Comparison of ENCODE assay signal across 21 cellular contexts in the genomic region with DNA sequence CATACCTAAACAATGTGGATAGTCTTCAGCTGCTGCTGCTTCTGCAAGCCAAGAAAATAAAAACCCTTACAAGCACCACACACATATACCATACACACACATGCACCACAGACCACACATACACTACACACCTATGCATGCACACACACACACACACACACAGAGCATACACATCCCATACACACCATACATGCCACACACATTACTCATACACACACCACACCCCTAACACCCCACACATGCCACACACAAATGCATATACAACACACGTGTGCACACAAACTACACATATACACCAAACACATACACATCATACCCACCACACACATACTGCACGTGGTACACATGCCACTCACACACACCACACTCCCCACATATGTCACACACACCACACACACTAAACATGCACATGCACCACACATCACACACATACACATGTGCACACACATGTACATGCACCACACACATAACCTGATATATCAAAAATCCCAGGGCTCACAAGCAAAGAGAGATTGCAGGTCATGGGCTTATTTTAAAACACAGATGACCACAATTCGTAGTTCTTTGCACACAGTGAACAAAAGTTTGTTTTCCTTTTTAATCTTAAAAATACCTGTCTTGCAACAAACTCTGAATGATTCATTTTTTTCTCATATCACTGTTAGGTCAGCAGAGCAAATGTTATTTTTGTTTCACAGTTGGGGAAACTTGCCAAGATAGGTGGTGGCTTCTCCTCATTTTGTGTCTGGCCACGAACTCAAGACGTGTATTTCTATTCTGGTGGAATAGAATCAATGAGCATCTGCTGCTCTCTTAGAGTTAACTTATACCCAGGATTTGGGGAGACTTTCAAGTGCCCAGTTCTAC.
DNase-seq lines count a peak whose midpoint lies in the region; ATAC-seq, FAIRE-seq and TF ChIP-seq lines count a peak whose summit lies in the region.
"Had no signal": no experiment of that assay in that cellular context is flagged by ENCODE, and none has a peak within 500 bp of the region (broad histone marks: within the 10 kb centered on the region; RNA-seq: fewer than 3 reads in every experiment).

No MANE protein-coding gene starts in this region.

- no peaks in the 10 kb centered on the region for H3K27me3 ChIP-seq in mesendoderm (ENCODE audit: insufficient read depth, low read length, poor library complexity)
- H3K27me3 ChIP-seq: neutrophil, suprapubic skin, uterus had no signal

- no peak overlapping the region for H3K4ac ChIP-seq in mesendoderm (ENCODE audit: low read depth, low read length)

- no peak overlapping the region for H3K27ac ChIP-seq in mesendoderm (ENCODE audit: low read depth, low read length)
- H3K27ac ChIP-seq: C4-2B, neutrophil, psoas muscle, suprapubic skin, uterus had no signal

- no peak overlapping the region for H2AK5ac ChIP-seq in mesendoderm (ENCODE audit: low read length)

- no peak overlapping the region for H3K23ac ChIP-seq in mesendoderm (ENCODE audit: low read length)

- H3K79me2 ChIP-seq in mesendoderm (ENCODE audit: control insufficient read depth, insufficient read depth, low read length) = no peaks in the 10 kb centered on the region

- H3K18ac ChIP-seq in mesendoderm (ENCODE audit: low read length) = no peak overlapping the region

- H3K9me3 Mint-ChIP-seq in activated T-cell treated with anti-CD3 and anti-CD28 coated beads, Interleukin-2, amount 50 U/mL, for 24 hours = peaks cover 20% of the 10 kb centered on the region
- H3K9me3 Mint-ChIP-seq in activated naive CD8-positive, alpha-beta T cell treated with anti-CD3 and anti-CD28 coated beads, Interleukin-2, amount 10 ng/mL, durations not matched to agents 7 days and 5 days = peaks cover 4% of the 10 kb centered on the region
- peaks cover 4% of the 10 kb centered on the region for H3K9me3 Mint-ChIP-seq in stimulated activated effector memory CD8-positive, alpha-beta T cell treated with anti-CD3 and anti-CD28 coated beads, Interleukin-12 subunit alpha, Interleukin-12 subunit beta, amount 100 ng/mL, for 72 hours
- no peaks in the 10 kb centered on the region for H3K9me3 Mint-ChIP-seq in progenitor cell of endocrine pancreas (ENCODE audit: low read depth)

- H4K8ac ChIP-seq in mesendoderm (ENCODE audit: low read depth, low read length) = no peak overlapping the region

- peak overlapping the region; percentile 90 for H3K27ac Mint-ChIP-seq in activated T-cell treated with anti-CD3 and anti-CD28 coated beads, Interleukin-2, amount 50 U/mL, for 24 hours
- H3K27ac Mint-ChIP-seq in activated naive CD8-positive, alpha-beta T cell treated with anti-CD3 and anti-CD28 coated beads, Interleukin-2, amount 10 ng/mL, durations not matched to agents 7 days and 5 days = peak overlapping the region; percentile 10
- no peak overlapping the region for H3K27ac Mint-ChIP-seq in stimulated activated effector memory CD8-positive, alpha-beta T cell treated with anti-CD3 and anti-CD28 coated beads, Interleukin-12 subunit alpha, Interleukin-12 subunit beta, amount 100 ng/mL, for 72 hours
- H3K27ac Mint-ChIP-seq in progenitor cell of endocrine pancreas = no peak overlapping the region
- H3K27ac Mint-ChIP-seq: brain, T-helper 17 cell had no signal

- H3K36me3 ChIP-seq in mesendoderm (ENCODE audit: control insufficient read depth, insufficient read depth, low read length) = no peaks in the 10 kb centered on the region
- H3K36me3 ChIP-seq: HAP-1, neutrophil, suprapubic skin, uterus had no signal

- WGBS in mesendoderm (ENCODE audit: extremely low coverage, insufficient coverage, low lambda C conversion rate) = no CpG with 5 or more reads among the region's 5 CpGs

- H3K4me3 Mint-ChIP-seq in activated T-cell treated with anti-CD3 and anti-CD28 coated beads, Interleukin-2, amount 50 U/mL, for 24 hours = no peak overlapping the region
- peak overlapping the region; percentile 6 for H3K4me3 Mint-ChIP-seq in activated naive CD8-positive, alpha-beta T cell treated with anti-CD3 and anti-CD28 coated beads, Interleukin-2, amount 10 ng/mL, durations not matched to agents 7 days and 5 days
- H3K4me3 Mint-ChIP-seq in stimulated activated effector memory CD8-positive, alpha-beta T cell treated with anti-CD3 and anti-CD28 coated beads, Interleukin-12 subunit alpha, Interleukin-12 subunit beta, amount 100 ng/mL, for 72 hours = peak overlapping the region; percentile 6
- H3K4me3 Mint-ChIP-seq in progenitor cell of endocrine pancreas (ENCODE audit: low read depth) = no peak overlapping the region
- H3K4me3 Mint-ChIP-seq: brain, T-helper 17 cell had no signal

- peak; percentile 83 for FAIRE-seq in GM12891 (lab: Jason Lieb, UNC)
- FAIRE-seq: D721Med had no signal

- H3K9ac ChIP-seq in mesendoderm (ENCODE audit: low read length) = no peak overlapping the region

- peaks cover 18% of the 10 kb centered on the region for H3K36me3 Mint-ChIP-seq in activated T-cell treated with anti-CD3 and anti-CD28 coated beads, Interleukin-2, amount 50 U/mL, for 24 hours (ENCODE audit: low read depth)
- H3K36me3 Mint-ChIP-seq in activated naive CD8-positive, alpha-beta T cell treated with anti-CD3 and anti-CD28 coated beads, Interleukin-2, amount 10 ng/mL, durations not matched to agents 7 days and 5 days = peaks cover 12% of the 10 kb centered on the region
- no peaks in the 10 kb centered on the region for H3K36me3 Mint-ChIP-seq in stimulated activated effector memory CD8-positive, alpha-beta T cell treated with anti-CD3 and anti-CD28 coated beads, Interleukin-12 subunit alpha, Interleukin-12 subunit beta, amount 100 ng/mL, for 72 hours
- H3K36me3 Mint-ChIP-seq in progenitor cell of endocrine pancreas (ENCODE audit: insufficient read depth) = no peaks in the 10 kb centered on the region
- H3K36me3 Mint-ChIP-seq: brain had no signal

- no peak overlapping the region for H2BK5ac ChIP-seq in mesendoderm (ENCODE audit: low read length)

- no peak for DNase-seq in activated T-cell treated with anti-CD3 and anti-CD28 coated beads, Interleukin-2, amount 50 U/mL, for 24 hours
- no peak for DNase-seq in activated T-cell treated with anti-CD3 and anti-CD28 coated beads, Interleukin-2, amount 50 U/mL, for 48 hours
- DNase-seq in GM12891 (ENCODE audit: insufficient read length, low spot score) = no peak
- DNase-seq in activated naive CD8-positive, alpha-beta T cell treated with anti-CD3 and anti-CD28 coated beads, Interleukin-2, amount 10 ng/mL, durations not matched to agents 7 days and 5 days = no peak
- no peak for DNase-seq in stimulated activated effector memory CD8-positive, alpha-beta T cell treated with anti-CD3 and anti-CD28 coated beads, Interleukin-12 subunit alpha, Interleukin-12 subunit beta, amount 100 ng/mL, for 72 hours (ENCODE audit: low spot score in 2 of 2)
- no peak for DNase-seq in progenitor cell of endocrine pancreas (ENCODE audit: low spot score, unreplicated experiment)
- no peak for DNase-seq in DMS153 (lab: John Stamatoyannopoulos, UW)
- no peak for DNase-seq in mesendoderm
- DNase-seq: activated CD4-positive, alpha-beta T cell treated with anti-CD3 and anti-CD28 coated beads for 4 hours; NCI-H2171 treated with DMSO at 0.1 percent for 48 hours; NCI-H526; psoas muscle; T-helper 17 cell; uterus had no signal

- POLR2A ChIA-PET in activated naive CD8-positive, alpha-beta T cell treated with anti-CD3 and anti-CD28 coated beads, Interleukin-2, amount 10 ng/mL, durations not matched to agents 7 days and 5 days (lab: Charles Lee) = no interaction called here

- H3K27me3 Mint-ChIP-seq in activated T-cell treated with anti-CD3 and anti-CD28 coated beads, Interleukin-2, amount 50 U/mL, for 24 hours = no peaks in the 10 kb centered on the region
- H3K27me3 Mint-ChIP-seq in activated naive CD8-positive, alpha-beta T cell treated with anti-CD3 and anti-CD28 coated beads, Interleukin-2, amount 10 ng/mL, durations not matched to agents 7 days and 5 days = no peaks in the 10 kb centered on the region
- H3K27me3 Mint-ChIP-seq in progenitor cell of endocrine pancreas = no peaks in the 10 kb centered on the region
- H3K27me3 Mint-ChIP-seq: T-helper 17 cell had no signal

- no peaks in the 10 kb centered on the region for H3K4me1 ChIP-seq in mesendoderm (ENCODE audit: control insufficient read depth, low read depth, low read length)
- H3K4me1 ChIP-seq: HAP-1, psoas muscle, suprapubic skin, uterus had no signal

- TF ChIP-seq CTCF in progenitor cell of endocrine pancreas (IDR thresholded peaks at IDR 0.05; ENCODE audit: unreplicated experiment) = no peak

- no peak overlapping the region for H2BK120ac ChIP-seq in mesendoderm (ENCODE audit: low read depth, low read length)

- H3K56ac ChIP-seq in mesendoderm (ENCODE audit: low read length) = no peak overlapping the region

- H2BK15ac ChIP-seq in mesendoderm (replicated peaks; ENCODE audit: low read depth) = no peak overlapping the region

- no peak overlapping the region for H3K4me2 ChIP-seq in mesendoderm (ENCODE audit: low read length)

- H3K4me1 Mint-ChIP-seq in activated T-cell treated with anti-CD3 and anti-CD28 coated beads, Interleukin-2, amount 50 U/mL, for 24 hours (ENCODE audit: low read depth) = peaks cover 58% of the 10 kb centered on the region
- H3K4me1 Mint-ChIP-seq in activated naive CD8-positive, alpha-beta T cell treated with anti-CD3 and anti-CD28 coated beads, Interleukin-2, amount 10 ng/mL, durations not matched to agents 7 days and 5 days = peaks cover 28% of the 10 kb centered on the region
- peaks cover 58% of the 10 kb centered on the region for H3K4me1 Mint-ChIP-seq in stimulated activated effector memory CD8-positive, alpha-beta T cell treated with anti-CD3 and anti-CD28 coated beads, Interleukin-12 subunit alpha, Interleukin-12 subunit beta, amount 100 ng/mL, for 72 hours
- H3K4me1 Mint-ChIP-seq in progenitor cell of endocrine pancreas (ENCODE audit: low read depth) = peaks cover 6% of the 10 kb centered on the region

- no peak overlapping the region for H4K5ac ChIP-seq in mesendoderm (ENCODE audit: low read length)

- H3K79me1 ChIP-seq in mesendoderm (ENCODE audit: low read length) = no peaks in the 10 kb centered on the region

- H3K4me3 ChIP-seq in mesendoderm (ENCODE audit: low read length) = no peak overlapping the region
- H3K4me3 ChIP-seq: HAP-1, psoas muscle, suprapubic skin, uterus had no signal

- ATAC-seq in activated naive CD8-positive, alpha-beta T cell treated with anti-CD3 and anti-CD28 coated beads, Interleukin-2, amount 10 ng/mL, durations not matched to agents 7 days and 5 days (ENCODE audit: low read depth) = peak; percentile 24
- ATAC-seq in stimulated activated effector memory CD8-positive, alpha-beta T cell treated with anti-CD3 and anti-CD28 coated beads, Interleukin-12 subunit alpha, Interleukin-12 subunit beta, amount 100 ng/mL, for 72 hours = peak; percentile 18
- ATAC-seq: Panc1, psoas muscle had no signal

- no peak for TF ChIP-seq POLR2A in GM12891 (IDR thresholded peaks at IDR 0.05; ENCODE audit: low read depth, low read length)

TF ChIP-seq in GM12891, 5 proteins besides CTCF, POLR2A, EP300 and RAD21:
- no peak for TF ChIP-seq SPI1 (IDR thresholded peaks at IDR 0.05; ENCODE audit: low read depth, low read length)

Comparison
In these comparisons a context has a peak if more than half of its experiments do, and no peak if none do; other contexts are left out.
1. H3K27ac Mint-ChIP-seq: peak in activated T-cell treated with anti-CD3 and anti-CD28 coated beads, Interleukin-2, amount 50 U/mL, for 24 hours (single experiment) and activated naive CD8-positive, alpha-beta T cell treated with anti-CD3 and anti-CD28 coated beads, Interleukin-2, amount 10 ng/mL, durations not matched to agents 7 days and 5 days (single experiment); none in stimulated activated effector memory CD8-positive, alpha-beta T cell treated with anti-CD3 and anti-CD28 coated beads, Interleukin-12 subunit alpha, Interleukin-12 subunit beta, amount 100 ng/mL, for 72 hours (single experiment) and progenitor cell of endocrine pancreas (single experiment).
2. H3K4me3 Mint-ChIP-seq: peak in activated naive CD8-positive, alpha-beta T cell treated with anti-CD3 and anti-CD28 coated beads, Interleukin-2, amount 10 ng/mL, durations not matched to agents 7 days and 5 days (single experiment) and stimulated activated effector memory CD8-positive, alpha-beta T cell treated with anti-CD3 and anti-CD28 coated beads, Interleukin-12 subunit alpha, Interleukin-12 subunit beta, amount 100 ng/mL, for 72 hours (single experiment); none in activated T-cell treated with anti-CD3 and anti-CD28 coated beads, Interleukin-2, amount 50 U/mL, for 24 hours (single experiment) and progenitor cell of endocrine pancreas (single experiment).